1 cellular context compared by ENCODE assay signal in genomic region chr10:26215923-26216576, GRCh38.
TF ChIP-seq lines count a peak whose summit lies in the region.

No MANE protein-coding gene starts in this region.

TF ChIP-seq in WTC11, 78 proteins besides CTCF, POLR2A, EP300 and RAD21 (continued from another document and continues in another):
- TF ChIP-seq, protein P1, sequence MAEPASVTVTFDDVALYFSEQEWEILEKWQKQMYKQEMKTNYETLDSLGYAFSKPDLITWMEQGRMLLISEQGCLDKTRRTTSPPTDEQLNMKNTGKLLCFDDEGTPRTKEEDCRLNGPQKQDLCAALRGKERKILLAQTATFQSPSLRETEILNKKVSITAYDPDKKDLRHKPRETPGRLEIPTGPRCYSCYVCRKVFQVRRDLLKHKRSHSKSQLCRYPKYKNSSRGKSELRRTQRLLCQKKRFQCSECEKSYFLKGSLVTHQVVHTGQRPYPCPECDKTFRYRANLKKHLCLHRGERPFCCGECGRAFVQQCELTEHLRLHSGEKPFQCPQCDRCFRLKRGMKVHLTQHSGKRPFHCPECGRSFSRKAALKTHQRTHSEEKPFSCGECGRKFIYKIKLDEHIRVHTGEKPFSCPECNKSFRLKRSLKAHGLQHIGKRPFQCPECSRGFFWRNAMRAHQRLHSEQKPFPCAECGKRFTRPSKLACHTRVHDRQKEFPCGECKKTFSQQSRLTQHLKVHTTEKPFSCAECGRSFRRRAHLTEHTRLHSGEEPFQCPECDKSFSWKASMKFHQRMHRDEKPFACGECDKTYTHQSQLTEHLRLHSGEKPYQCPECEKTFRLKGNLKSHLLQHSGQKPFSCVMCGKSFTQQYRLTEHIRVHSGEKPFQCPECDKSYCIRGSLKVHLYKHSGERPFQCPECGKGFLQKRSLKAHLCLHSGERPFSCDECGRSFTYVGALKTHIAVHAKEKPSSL (CRISPR knock-in tag; conservative IDR thresholded peaks at IDR 0.05), result no peak
- TF ChIP-seq CREM (CRISPR knock-in tag; IDR thresholded peaks at IDR 0.05), result peak; percentile 36; the same call in 1 of the 2 replicates
- 0 out of 2 replicates have a peak, but pooled peaks have one; percentile 16 for TF ChIP-seq NFYB (CRISPR knock-in tag; conservative IDR thresholded peaks at IDR 0.05; ENCODE audit: low read depth)
- no peak for TF ChIP-seq SMAD3 (CRISPR knock-in tag; IDR thresholded peaks at IDR 0.05; ENCODE audit: borderline replicate concordance)
- TF ChIP-seq GRHL2 (CRISPR knock-in tag; IDR thresholded peaks at IDR 0.05; ENCODE audit: insufficient replicate concordance, severe bottlenecking), result no peak
- TF ChIP-seq FOXP1 (CRISPR knock-in tag; IDR thresholded peaks at IDR 0.05; ENCODE audit: borderline replicate concordance), result peak; percentile 88
- TF ChIP-seq PRDM15 (CRISPR knock-in tag; IDR thresholded peaks at IDR 0.05), result 0 out of 2 replicates have a peak, but pooled peaks have one; percentile 5
- peak; percentile 64; the same call in 1 of the 2 replicates for TF ChIP-seq TEAD4 (CRISPR knock-in tag; IDR thresholded peaks at IDR 0.05)
- no peak for TF ChIP-seq NFATC4 (CRISPR knock-in tag; IDR thresholded peaks at IDR 0.05)
- no peak for TF ChIP-seq PRRX2 (CRISPR knock-in tag; IDR thresholded peaks at IDR 0.05)
- peak; percentile 91; the same call in 1 of the 2 replicates for TF ChIP-seq RELA (CRISPR knock-in tag; IDR thresholded peaks at IDR 0.05; ENCODE audit: borderline replicate concordance)
- TF ChIP-seq ZSCAN18 (CRISPR knock-in tag; IDR thresholded peaks at IDR 0.05), result no peak
- TF ChIP-seq, protein P2, sequence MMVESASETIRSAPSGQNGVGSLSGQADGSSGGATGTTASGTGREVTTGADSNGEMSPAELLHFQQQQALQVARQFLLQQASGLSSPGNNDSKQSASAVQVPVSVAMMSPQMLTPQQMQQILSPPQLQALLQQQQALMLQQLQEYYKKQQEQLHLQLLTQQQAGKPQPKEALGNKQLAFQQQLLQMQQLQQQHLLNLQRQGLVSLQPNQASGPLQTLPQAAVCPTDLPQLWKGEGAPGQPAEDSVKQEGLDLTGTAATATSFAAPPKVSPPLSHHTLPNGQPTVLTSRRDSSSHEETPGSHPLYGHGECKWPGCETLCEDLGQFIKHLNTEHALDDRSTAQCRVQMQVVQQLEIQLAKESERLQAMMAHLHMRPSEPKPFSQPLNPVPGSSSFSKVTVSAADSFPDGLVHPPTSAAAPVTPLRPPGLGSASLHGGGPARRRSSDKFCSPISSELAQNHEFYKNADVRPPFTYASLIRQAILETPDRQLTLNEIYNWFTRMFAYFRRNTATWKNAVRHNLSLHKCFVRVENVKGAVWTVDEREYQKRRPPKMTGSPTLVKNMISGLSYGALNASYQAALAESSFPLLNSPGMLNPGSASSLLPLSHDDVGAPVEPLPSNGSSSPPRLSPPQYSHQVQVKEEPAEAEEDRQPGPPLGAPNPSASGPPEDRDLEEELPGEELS (CRISPR knock-in tag; IDR thresholded peaks at IDR 0.05), result peak; percentile 79
- no peak for TF ChIP-seq ZNF317 (CRISPR knock-in tag; IDR thresholded peaks at IDR 0.05; ENCODE audit: borderline replicate concordance, low read depth)
- TF ChIP-seq, protein P3, sequence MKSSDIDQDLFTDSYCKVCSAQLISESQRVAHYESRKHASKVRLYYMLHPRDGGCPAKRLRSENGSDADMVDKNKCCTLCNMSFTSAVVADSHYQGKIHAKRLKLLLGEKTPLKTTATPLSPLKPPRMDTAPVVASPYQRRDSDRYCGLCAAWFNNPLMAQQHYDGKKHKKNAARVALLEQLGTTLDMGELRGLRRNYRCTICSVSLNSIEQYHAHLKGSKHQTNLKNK (CRISPR knock-in tag; IDR thresholded peaks at IDR 0.05), result no peak
- peak; percentile 90 for TF ChIP-seq ZNF138 (CRISPR knock-in tag; conservative IDR thresholded peaks at IDR 0.05)
- no peak for TF ChIP-seq MXD4 (CRISPR knock-in tag; IDR thresholded peaks at IDR 0.05; ENCODE audit: borderline replicate concordance)
- 0 out of 2 replicates have a peak, but pooled peaks have one; percentile 40 for TF ChIP-seq SP1 (CRISPR knock-in tag; conservative IDR thresholded peaks at IDR 0.05)
- peak; percentile 88 for TF ChIP-seq FOXK1 (CRISPR knock-in tag; IDR thresholded peaks at IDR 0.05)
- no peak for TF ChIP-seq GABPB1 (CRISPR knock-in tag; IDR thresholded peaks at IDR 0.05)
- TF ChIP-seq ZNF416 (CRISPR knock-in tag; IDR thresholded peaks at IDR 0.05), result no peak
- TF ChIP-seq, protein P4, sequence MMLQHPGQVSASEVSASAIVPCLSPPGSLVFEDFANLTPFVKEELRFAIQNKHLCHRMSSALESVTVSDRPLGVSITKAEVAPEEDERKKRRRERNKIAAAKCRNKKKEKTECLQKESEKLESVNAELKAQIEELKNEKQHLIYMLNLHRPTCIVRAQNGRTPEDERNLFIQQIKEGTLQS (CRISPR knock-in tag; conservative IDR thresholded peaks at IDR 0.05), result 0 out of 2 replicates have a peak, but pooled peaks have one; percentile 29
- no peak for TF ChIP-seq SMAD4 (CRISPR knock-in tag; IDR thresholded peaks at IDR 0.05)
- no peak for TF ChIP-seq TCF7 (CRISPR knock-in tag; IDR thresholded peaks at IDR 0.05; ENCODE audit: low read depth)
- no peak for TF ChIP-seq SOX15 (CRISPR knock-in tag; IDR thresholded peaks at IDR 0.05)
- TF ChIP-seq EMX1 (CRISPR knock-in tag; IDR thresholded peaks at IDR 0.05), result no peak
- TF ChIP-seq TEAD1 (CRISPR knock-in tag; IDR thresholded peaks at IDR 0.05), result peak; percentile 94
- peak; percentile 88 for TF ChIP-seq JUN (CRISPR knock-in tag; IDR thresholded peaks at IDR 0.05)
- TF ChIP-seq PREB (CRISPR knock-in tag; IDR thresholded peaks at IDR 0.05; ENCODE audit: borderline replicate concordance), result no peak
- TF ChIP-seq CBFB (CRISPR knock-in tag; IDR thresholded peaks at IDR 0.05; ENCODE audit: low read depth), result 0 out of 2 replicates have a peak, but pooled peaks have one; percentile 34
- peak; percentile 78; the same call in 1 of the 2 replicates for TF ChIP-seq ZBTB21 (CRISPR knock-in tag; IDR thresholded peaks at IDR 0.05; ENCODE audit: borderline replicate concordance)
- 0 out of 2 replicates have a peak, but pooled peaks have one; percentile 85 for TF ChIP-seq ZNF232 (CRISPR knock-in tag; IDR thresholded peaks at IDR 0.05)
- peak; percentile 80; the same call in 1 of the 2 replicates for TF ChIP-seq NR1H2 (CRISPR knock-in tag; IDR thresholded peaks at IDR 0.05)
- no peak for TF ChIP-seq NR3C1 (CRISPR knock-in tag; conservative IDR thresholded peaks at IDR 0.05; ENCODE audit: low read depth)
- peak; percentile 69 for TF ChIP-seq USF1 (CRISPR knock-in tag; IDR thresholded peaks at IDR 0.05)
- no peak for TF ChIP-seq ZNF121 (CRISPR knock-in tag; IDR thresholded peaks at IDR 0.05)
- no peak for TF ChIP-seq RORB (CRISPR knock-in tag; IDR thresholded peaks at IDR 0.05)
- no peak for TF ChIP-seq ZNF423 (CRISPR knock-in tag; IDR thresholded peaks at IDR 0.05)
- TF ChIP-seq ATF6 (CRISPR knock-in tag; IDR thresholded peaks at IDR 0.05), result 0 out of 2 replicates have a peak, but pooled peaks have one; percentile 15
- TF ChIP-seq, protein P5, sequence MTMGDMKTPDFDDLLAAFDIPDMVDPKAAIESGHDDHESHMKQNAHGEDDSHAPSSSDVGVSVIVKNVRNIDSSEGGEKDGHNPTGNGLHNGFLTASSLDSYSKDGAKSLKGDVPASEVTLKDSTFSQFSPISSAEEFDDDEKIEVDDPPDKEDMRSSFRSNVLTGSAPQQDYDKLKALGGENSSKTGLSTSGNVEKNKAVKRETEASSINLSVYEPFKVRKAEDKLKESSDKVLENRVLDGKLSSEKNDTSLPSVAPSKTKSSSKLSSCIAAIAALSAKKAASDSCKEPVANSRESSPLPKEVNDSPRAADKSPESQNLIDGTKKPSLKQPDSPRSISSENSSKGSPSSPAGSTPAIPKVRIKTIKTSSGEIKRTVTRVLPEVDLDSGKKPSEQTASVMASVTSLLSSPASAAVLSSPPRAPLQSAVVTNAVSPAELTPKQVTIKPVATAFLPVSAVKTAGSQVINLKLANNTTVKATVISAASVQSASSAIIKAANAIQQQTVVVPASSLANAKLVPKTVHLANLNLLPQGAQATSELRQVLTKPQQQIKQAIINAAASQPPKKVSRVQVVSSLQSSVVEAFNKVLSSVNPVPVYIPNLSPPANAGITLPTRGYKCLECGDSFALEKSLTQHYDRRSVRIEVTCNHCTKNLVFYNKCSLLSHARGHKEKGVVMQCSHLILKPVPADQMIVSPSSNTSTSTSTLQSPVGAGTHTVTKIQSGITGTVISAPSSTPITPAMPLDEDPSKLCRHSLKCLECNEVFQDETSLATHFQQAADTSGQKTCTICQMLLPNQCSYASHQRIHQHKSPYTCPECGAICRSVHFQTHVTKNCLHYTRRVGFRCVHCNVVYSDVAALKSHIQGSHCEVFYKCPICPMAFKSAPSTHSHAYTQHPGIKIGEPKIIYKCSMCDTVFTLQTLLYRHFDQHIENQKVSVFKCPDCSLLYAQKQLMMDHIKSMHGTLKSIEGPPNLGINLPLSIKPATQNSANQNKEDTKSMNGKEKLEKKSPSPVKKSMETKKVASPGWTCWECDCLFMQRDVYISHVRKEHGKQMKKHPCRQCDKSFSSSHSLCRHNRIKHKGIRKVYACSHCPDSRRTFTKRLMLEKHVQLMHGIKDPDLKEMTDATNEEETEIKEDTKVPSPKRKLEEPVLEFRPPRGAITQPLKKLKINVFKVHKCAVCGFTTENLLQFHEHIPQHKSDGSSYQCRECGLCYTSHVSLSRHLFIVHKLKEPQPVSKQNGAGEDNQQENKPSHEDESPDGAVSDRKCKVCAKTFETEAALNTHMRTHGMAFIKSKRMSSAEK (CRISPR knock-in tag; IDR thresholded peaks at IDR 0.05; ENCODE audit: borderline replicate concordance), result no peak
- TF ChIP-seq, protein P6, sequence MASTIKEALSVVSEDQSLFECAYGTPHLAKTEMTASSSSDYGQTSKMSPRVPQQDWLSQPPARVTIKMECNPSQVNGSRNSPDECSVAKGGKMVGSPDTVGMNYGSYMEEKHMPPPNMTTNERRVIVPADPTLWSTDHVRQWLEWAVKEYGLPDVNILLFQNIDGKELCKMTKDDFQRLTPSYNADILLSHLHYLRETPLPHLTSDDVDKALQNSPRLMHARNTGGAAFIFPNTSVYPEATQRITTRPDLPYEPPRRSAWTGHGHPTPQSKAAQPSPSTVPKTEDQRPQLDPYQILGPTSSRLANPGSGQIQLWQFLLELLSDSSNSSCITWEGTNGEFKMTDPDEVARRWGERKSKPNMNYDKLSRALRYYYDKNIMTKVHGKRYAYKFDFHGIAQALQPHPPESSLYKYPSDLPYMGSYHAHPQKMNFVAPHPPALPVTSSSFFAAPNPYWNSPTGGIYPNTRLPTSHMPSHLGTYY (CRISPR knock-in tag; IDR thresholded peaks at IDR 0.05), result no peak
- TF ChIP-seq ESRRA (CRISPR knock-in tag; IDR thresholded peaks at IDR 0.05; ENCODE audit: borderline replicate concordance), result peak; percentile 96
